Comparison of ENCODE assay signal across 29 cellular contexts in genomic region chr4:87129681-87130080, GRCh38.
"Had no signal": no experiment of that assay in that cellular context is flagged by ENCODE, and none has a peak within 500 bp of the region (broad histone marks: within the 10 kb centered on the region; RNA-seq: fewer than 3 reads in every experiment).

No MANE protein-coding gene starts in this region.

- H3K9me3 ChIP-seq: neutrophil, pancreas, prostate gland, right lobe of liver, sigmoid colon, spleen, suprapubic skin, testis, tibial nerve, upper lobe of left lung, vagina had no signal

- DNase-seq: naive thymus-derived CD8-positive, alpha-beta T cell; nephron progenitor cell; nucleus accumbens; pancreas; right cardiac atrium; right lobe of liver; sigmoid colon; spleen; stimulated activated CD4-positive, alpha-beta T cell treated with anti-CD3 and anti-CD28 coated beads, Interleukin-12 subunit alpha, Interleukin-12 subunit beta, amount 100 ng/mL, for 4 hours; stimulated activated CD4-positive, alpha-beta T cell treated with anti-CD3 and anti-CD28 coated beads, Interleukin-1b, Interleukin-23, amount 100 ng/mL, for 48 hours; stimulated activated CD4-positive, alpha-beta T cell treated with anti-CD3 and anti-CD28 coated beads, Interleukin-4, amount 100 ng/mL, for 1 hour; stimulated activated CD4-positive, alpha-beta T cell treated with anti-CD3 and anti-CD28 coated beads, Interleukin-4, amount 100 ng/mL, for 4 hours; stimulated activated CD8-positive, alpha-beta memory T cell treated with anti-CD3 and anti-CD28 coated beads, Interleukin-4, amount 100 ng/mL, for 48 hours; stimulated activated naive CD4-positive, alpha-beta T cell; stimulated activated naive CD8-positive, alpha-beta T cell treated with anti-CD3 and anti-CD28 coated beads, Interleukin-15, amount 100 ng/mL, for 72 hours; stimulated activated naive CD8-positive, alpha-beta T cell treated with anti-CD3 and anti-CD28 coated beads, Interleukin-15, Interleukin-2, amounts not matched to agents 100 U/mL and 50 U/mL, for 24 hours; substantia nigra; testis; trophoblast cell; upper lobe of left lung had no signal

- H3K4me3 ChIP-seq: pancreas, prostate gland, right lobe of liver, sigmoid colon, smooth muscle cell, spleen, suprapubic skin, testis, tibial nerve, upper lobe of left lung, vagina had no signal

- H3K9me3 Mint-ChIP-seq: naive thymus-derived CD8-positive, alpha-beta T cell; natural killer cell treated with Interleukin-12 subunit alpha and Interleukin-12 subunit beta and Interleukin-15 and Interleukin-18, amount 100 ng/mL, for 72 hours; neural crest cell; stimulated activated memory B cell treated with anti-CD40 and anti-IgM and Interleukin-4, amounts not matched to agents 10 μg/mL and 1 μg/mL and 100 μg/mL, for 72 hours; stimulated activated naive CD8-positive, alpha-beta T cell treated with anti-CD3 and anti-CD28 coated beads, Interleukin-15, amount 100 ng/mL, for 72 hours had no signal

- ATAC-seq: naive thymus-derived CD8-positive, alpha-beta T cell; natural killer cell treated with Interleukin-12 subunit alpha and Interleukin-12 subunit beta and Interleukin-15 and Interleukin-18, amount 100 ng/mL, for 72 hours; pancreas; right cardiac atrium; right lobe of liver; stimulated activated memory B cell treated with anti-CD40 and anti-IgM and Interleukin-4, amounts not matched to agents 10 μg/mL and 1 μg/mL and 100 μg/mL, for 72 hours; stimulated activated naive CD8-positive, alpha-beta T cell treated with anti-CD3 and anti-CD28 coated beads, Interleukin-15, amount 100 ng/mL, for 72 hours; stimulated activated naive CD8-positive, alpha-beta T cell treated with anti-CD3 and anti-CD28 coated beads, Interleukin-15, Interleukin-2, amounts not matched to agents 100 U/mL and 50 U/mL, for 24 hours had no signal

- H3K27ac ChIP-seq: neutrophil, pancreas, prostate gland, right lobe of liver, sigmoid colon, spleen, suprapubic skin, testis, tibial nerve, upper lobe of left lung, vagina had no signal

- H3K27ac Mint-ChIP-seq: natural killer cell treated with Interleukin-12 subunit alpha and Interleukin-12 subunit beta and Interleukin-15 and Interleukin-18, amount 100 ng/mL, for 72 hours; nephron progenitor cell; stimulated activated memory B cell treated with anti-CD40 and anti-IgM and Interleukin-4, amounts not matched to agents 10 μg/mL and 1 μg/mL and 100 μg/mL, for 72 hours had no signal

- H3K27me3 ChIP-seq: neutrophil, pancreas, right lobe of liver, sigmoid colon, spleen, suprapubic skin, testis, tibial nerve, upper lobe of left lung, vagina had no signal

- H3K27me3 Mint-ChIP-seq: naive thymus-derived CD8-positive, alpha-beta T cell; natural killer cell treated with Interleukin-12 subunit alpha and Interleukin-12 subunit beta and Interleukin-15 and Interleukin-18, amount 100 ng/mL, for 72 hours; stimulated activated memory B cell treated with anti-CD40 and anti-IgM and Interleukin-4, amounts not matched to agents 10 μg/mL and 1 μg/mL and 100 μg/mL, for 72 hours; stimulated activated naive CD8-positive, alpha-beta T cell treated with anti-CD3 and anti-CD28 coated beads, Interleukin-15, amount 100 ng/mL, for 72 hours had no signal

- H3K4me3 Mint-ChIP-seq: naive thymus-derived CD8-positive, alpha-beta T cell; natural killer cell treated with Interleukin-12 subunit alpha and Interleukin-12 subunit beta and Interleukin-15 and Interleukin-18, amount 100 ng/mL, for 72 hours; nephron progenitor cell; neural crest cell; stimulated activated memory B cell treated with anti-CD40 and anti-IgM and Interleukin-4, amounts not matched to agents 10 μg/mL and 1 μg/mL and 100 μg/mL, for 72 hours; stimulated activated naive CD8-positive, alpha-beta T cell treated with anti-CD3 and anti-CD28 coated beads, Interleukin-15, amount 100 ng/mL, for 72 hours had no signal

- H3K4me1 Mint-ChIP-seq: neural crest cell; stimulated activated memory B cell treated with anti-CD40 and anti-IgM and Interleukin-4, amounts not matched to agents 10 μg/mL and 1 μg/mL and 100 μg/mL, for 72 hours had no signal

- H3K4me1 ChIP-seq: pancreas, prostate gland, spleen, suprapubic skin, testis, tibial nerve, vagina had no signal
